In genomic region chr2:74177697-74178096, GRCh38 we compare ENCODE assay signal across 8 cellular contexts. TPM values are rescaled to one million over a fixed set of nuclear protein-coding genes. Genes with fewer than 3 reads are reported as not detected.
DNase-seq lines count a peak whose midpoint lies in the region; ATAC-seq and FAIRE-seq lines count a peak whose summit lies in the region.

No MANE protein-coding gene starts in this region.

- peak overlapping the region; percentile 86 for H3K4me3 Mint-ChIP-seq in T-helper 1 cell treated with Interleukin-12 subunit alpha and Interleukin-12 subunit beta and Interleukin-4 antibody, amounts not matched to agents 30 μg/mL and 1 μg/mL, for 36 hours
- peak overlapping the region; percentile 94 for H3K4me3 Mint-ChIP-seq in activated naive CD8-positive, alpha-beta T cell
- peak overlapping the region; percentile 92 to 97 (median 94) for H3K4me3 Mint-ChIP-seq in immature natural killer cell

- H3K9me3 Mint-ChIP-seq in T-helper 1 cell treated with Interleukin-12 subunit alpha and Interleukin-12 subunit beta and Interleukin-4 antibody, amounts not matched to agents 30 μg/mL and 1 μg/mL, for 36 hours: no peaks in the 10 kb centered on the region
- no peaks in the 10 kb centered on the region for H3K9me3 Mint-ChIP-seq in activated naive CD8-positive, alpha-beta T cell (ENCODE audit: low read depth)
- H3K9me3 Mint-ChIP-seq in immature natural killer cell: no peaks in the 10 kb centered on the region

- H3K27me3 ChIP-seq in stomach smooth muscle (ENCODE audit: control insufficient read depth in 1 of 2, insufficient read depth in 2 of 2, low read length in 2 of 2): no peaks in the 10 kb centered on the region

- no peak for ATAC-seq in HG03565 (IDR thresholded peaks at IDR 0.05; ENCODE audit: unreplicated experiment)
- no peak for ATAC-seq in GM19395 (IDR thresholded peaks at IDR 0.05; ENCODE audit: unreplicated experiment)

- no peaks in the 10 kb centered on the region for H3K36me3 ChIP-seq in stomach smooth muscle (ENCODE audit: control insufficient read depth in 2 of 2, insufficient read depth in 2 of 2, low read length in 2 of 2)

- H3K4me1 ChIP-seq in stomach smooth muscle (ENCODE audit: control insufficient read depth, insufficient read depth, low read length): peaks cover 13% of the 10 kb centered on the region

- peak overlapping the region; percentile 70 to 88 for H3K4me3 ChIP-seq in stomach smooth muscle (ENCODE audit: low read length in 2 of 2)

- H3K9me3 ChIP-seq in stomach smooth muscle (ENCODE audit: control insufficient read depth in 2 of 2, low read length in 2 of 2): no peaks in the 10 kb centered on the region

- peaks cover 22% of the 10 kb centered on the region for H3K36me3 Mint-ChIP-seq in T-helper 1 cell treated with Interleukin-12 subunit alpha and Interleukin-12 subunit beta and Interleukin-4 antibody, amounts not matched to agents 30 μg/mL and 1 μg/mL, for 36 hours (ENCODE audit: low read depth)
- H3K36me3 Mint-ChIP-seq in activated naive CD8-positive, alpha-beta T cell: no peaks in the 10 kb centered on the region
- no peaks in the 10 kb centered on the region for H3K36me3 Mint-ChIP-seq in immature natural killer cell

- H3K27me3 Mint-ChIP-seq in T-helper 1 cell treated with Interleukin-12 subunit alpha and Interleukin-12 subunit beta and Interleukin-4 antibody, amounts not matched to agents 30 μg/mL and 1 μg/mL, for 36 hours (ENCODE audit: low read depth): no peaks in the 10 kb centered on the region
- H3K27me3 Mint-ChIP-seq in activated naive CD8-positive, alpha-beta T cell: no peaks in the 10 kb centered on the region
- H3K27me3 Mint-ChIP-seq in immature natural killer cell (ENCODE audit: low read depth in 3 of 3): peaks cover 4 to 8% (median 6%) of the 10 kb centered on the region in 3 donors

- H3K27ac ChIP-seq in stomach smooth muscle (ENCODE audit: low read length): peak overlapping the region; percentile 88

- no peak for DNase-seq in T-helper 1 cell
- DNase-seq in immature natural killer cell: peak in 1 of 3 donors; percentile 7
- no peak for DNase-seq in frontal cortex (ENCODE audit: low spot score in 2 of 2)

- H3K4me1 Mint-ChIP-seq in T-helper 1 cell treated with Interleukin-12 subunit alpha and Interleukin-12 subunit beta and Interleukin-4 antibody, amounts not matched to agents 30 μg/mL and 1 μg/mL, for 36 hours (ENCODE audit: low read depth): peaks cover 41% of the 10 kb centered on the region
- peaks cover 39% of the 10 kb centered on the region for H3K4me1 Mint-ChIP-seq in activated naive CD8-positive, alpha-beta T cell (ENCODE audit: low read depth)
- peaks cover 47 to 53% of the 10 kb centered on the region in 2 donors for H3K4me1 Mint-ChIP-seq in immature natural killer cell

- peak overlapping the region; percentile 89 to 94 for H3K9ac ChIP-seq in stomach smooth muscle (ENCODE audit: low read length in 2 of 2)

- no peak for FAIRE-seq in frontal cortex (lab: Jason Lieb, UNC)

- H3K27ac Mint-ChIP-seq in T-helper 1 cell treated with Interleukin-12 subunit alpha and Interleukin-12 subunit beta and Interleukin-4 antibody, amounts not matched to agents 30 μg/mL and 1 μg/mL, for 36 hours: peak overlapping the region; percentile 87
- peak overlapping the region; percentile 91 for H3K27ac Mint-ChIP-seq in activated naive CD8-positive, alpha-beta T cell
- peak overlapping the region; percentile 88 to 97 (median 93) for H3K27ac Mint-ChIP-seq in immature natural killer cell

RNA-seq across cellular contexts. Expression of gene MOB1A, which starts 1.0 kb away (rescaled TPM):
- polyA plus RNA-seq in immature natural killer cell: 100 to 1,000 TPM; 198 to 215 (median 208) TPM
- 51.8 TPM for total RNA-seq in frontal cortex

RNA-seq across cellular contexts. Expression of gene MTHFD2, which starts 20.7 kb away (rescaled TPM):
- polyA plus RNA-seq in immature natural killer cell: 10 to 100 TPM; 20.3 to 25.8 (median 20.4) TPM
- total RNA-seq in frontal cortex: 28.1 TPM

RNA-seq across cellular contexts. Expression of gene BOLA3, which starts 30.0 kb away (rescaled TPM):
- polyA plus RNA-seq in immature natural killer cell: 10 to 100 TPM; 36.7 to 64.7 (median 57.8) TPM
- total RNA-seq in frontal cortex: 29.8 TPM
